In genomic region chr20:49656304-49656703, GRCh38 we compare ENCODE assay signal across 14 cellular contexts. TPM values are rescaled to one million over a fixed set of nuclear protein-coding genes. Genes with fewer than 3 reads are reported as not detected.
A peak's percentile ranks its signal among the peaks of the same experiment; 100 is the strongest.
DNase-seq lines count a peak whose midpoint lies in the region; ATAC-seq and TF ChIP-seq lines count a peak whose summit lies in the region.
"Had no signal": no experiment of that assay in that cellular context is flagged by ENCODE, and none has a peak within 500 bp of the region (broad histone marks: within the 10 kb centered on the region; RNA-seq: fewer than 3 reads in every experiment).

No MANE protein-coding gene starts in this region.

- in situ Hi-C loops in mammary epithelial cell (cut with MboI; ENCODE audit: low sequenced_read_pairs in 2 of 2), result no loop called here

- POLR2A ChIA-PET in WTC11 (lab: Charles Lee), result no interaction called here

- H3K27me3 ChIP-seq in breast epithelium (no peaks in the 10 kb centered on the region), mammary epithelial cell (ENCODE audit: insufficient read depth, low read length) (no peaks in the 10 kb centered on the region), upper lobe of left lung (no peaks in the 10 kb centered on the region)
- H3K27me3 ChIP-seq: suprapubic skin had no signal

- intact Hi-C loops in breast epithelium (cut with DNase I; ENCODE audit: low total_unique reads), result no loop called here
- intact Hi-C loops in mammary epithelial cell (cut with micrococcal nuclease), result no loop called here

- TF ChIP-seq POLR2A in breast epithelium (IDR thresholded peaks at IDR 0.05), result no peak
- TF ChIP-seq POLR2A in upper lobe of left lung (IDR thresholded peaks at IDR 0.05), result no peak

- H3K9ac ChIP-seq in mammary epithelial cell (ENCODE audit: insufficient read depth, low read length), result no peak overlapping the region

- H3K9me3 Mint-ChIP-seq in WTC11, result no peaks in the 10 kb centered on the region
- H3K9me3 Mint-ChIP-seq: memory B cell; T-helper 1 cell treated with Interleukin-12 subunit alpha and Interleukin-12 subunit beta and Interleukin-4 antibody, amounts not matched to agents 30 μg/mL and 1 μg/mL, for 36 hours had no signal

- H3K9me3 ChIP-seq in breast epithelium (no peaks in the 10 kb centered on the region), mammary epithelial cell (replicated peaks; ENCODE audit: insufficient read depth, low read length) (no peaks in the 10 kb centered on the region), upper lobe of left lung (no peaks in the 10 kb centered on the region)
- H3K9me3 ChIP-seq: suprapubic skin had no signal

- ATAC-seq in WTC11, result no peak
- peak; percentile 29 for ATAC-seq in left lobe of liver
- peak in 1 of 2 donors; percentile 81 for ATAC-seq in upper lobe of left lung (ENCODE audit: low FRiP score in 2 of 2)
- no peak for ATAC-seq in GM21576 (IDR thresholded peaks at IDR 0.05; ENCODE audit: unreplicated experiment)

- dilution Hi-C loops in mammary epithelial cell (cut with HindIII; ENCODE audit: low sequenced_read_pairs), result no loop called here

- H3K4me1 ChIP-seq in breast epithelium, result peaks cover 0 to 3% of the 10 kb centered on the region in 2 donors
- no peaks in the 10 kb centered on the region for H3K4me1 ChIP-seq in mammary epithelial cell (ENCODE audit: insufficient read depth, low read length)
- peaks cover 26 to 56% (median 36%) of the 10 kb centered on the region in 4 donors for H3K4me1 ChIP-seq in upper lobe of left lung

- TF ChIP-seq EP300 in upper lobe of left lung (IDR thresholded peaks at IDR 0.05), result peak in 1 of 4 donors; percentile 84

- H3K27me3 Mint-ChIP-seq in WTC11 (ENCODE audit: low read depth), result no peaks in the 10 kb centered on the region
- H3K27me3 Mint-ChIP-seq: memory B cell had no signal

- WGBS in mammary epithelial cell (ENCODE audit: low coverage, missing lambda C conversion rate), result 39% methylated on average over 7 of the region's 7 CpGs
- 66 to 83% methylated on average over 7 of the region's 7 CpGs for WGBS in upper lobe of left lung, 2 donors

- no peak overlapping the region for H3K4me2 ChIP-seq in mammary epithelial cell (ENCODE audit: insufficient read depth, low read depth, low read length)

- H2AFZ ChIP-seq in mammary epithelial cell (ENCODE audit: low read depth, low read length), result no peak overlapping the region

- H3K36me3 Mint-ChIP-seq in WTC11, result peaks cover 40% of the 10 kb centered on the region

- CTCF ChIA-PET in mammary epithelial cell (lab: Charles Lee; ENCODE audit: low non-redundant PET), result no interaction called here
- CTCF ChIA-PET in WTC11 (lab: Charles Lee), result interaction anchor here (0.6 kb wide), 1 partner anchor 361 kb away, joined by 3 read pairs; no protein-coding TSS in a partner anchor

- peaks cover 50% of the 10 kb centered on the region for H3K79me2 ChIP-seq in mammary epithelial cell (ENCODE audit: insufficient read depth, low read length)

- peaks cover 7% of the 10 kb centered on the region for H3K4me1 Mint-ChIP-seq in WTC11

- no peaks in the 10 kb centered on the region for H4K20me1 ChIP-seq in mammary epithelial cell (ENCODE audit: insufficient read depth, low read length)

- no peak for TF ChIP-seq CTCF in breast epithelium (IDR thresholded peaks at IDR 0.05)
- no peak for TF ChIP-seq CTCF in mammary epithelial cell (conservative IDR thresholded peaks at IDR 0.05 in 1 of 2, IDR thresholded peaks at IDR 0.05 in 1 of 2; ENCODE audit: extremely low read depth in 1 of 2, insufficient read depth in 1 of 2, low read depth in 1 of 2, low read length in 2 of 2)
- TF ChIP-seq CTCF in WTC11 (IDR thresholded peaks at IDR 0.05), result no peak
- no peak for TF ChIP-seq CTCF in upper lobe of left lung (IDR thresholded peaks at IDR 0.05)

- peak overlapping the region; percentile 55 for H3K27ac Mint-ChIP-seq in WTC11
- H3K27ac Mint-ChIP-seq: T-helper 1 cell treated with Interleukin-12 subunit alpha and Interleukin-12 subunit beta and Interleukin-4 antibody, amounts not matched to agents 30 μg/mL and 1 μg/mL, for 36 hours had no signal

- peak overlapping the region; percentile 50 to 67 for H3K27ac ChIP-seq in breast epithelium
- no peak overlapping the region for H3K27ac ChIP-seq in mammary epithelial cell (ENCODE audit: insufficient read depth, low read depth, low read length)
- peak overlapping the region; percentile 33 to 65 (median 50) for H3K27ac ChIP-seq in upper lobe of left lung
- H3K27ac ChIP-seq: suprapubic skin had no signal

- DNase-seq in breast epithelium (ENCODE audit: low spot score in 2 of 2) (peak in 1 of 2 donors; percentile 55), mammary epithelial cell (no peak), WTC11 (ENCODE audit: low spot score) (no peak), left lobe of liver (ENCODE audit: low spot score) (no peak), upper lobe of left lung (peak in 1 of 2 donors; percentile 82), NCI-H82 treated with DMSO at 0.1 percent for 48 hours (lab: John Stamatoyannopoulos, UW; ENCODE audit: unreplicated experiment) (no peak)
- no peak for DNase-seq in activated T-cell treated with anti-CD3 and anti-CD28 coated beads, Interleukin-2, amount 50 U/mL, for 48 hours
- DNase-seq: activated CD4-positive, alpha-beta T cell treated with anti-CD3 and anti-CD28 coated beads, Interleukin-2, amount 50 U/mL, for 48 hours; activated naive CD4-positive, alpha-beta T cell; DMS 273 treated with DMSO at 0.1 percent for 48 hours had no signal

- H3K36me3 ChIP-seq in breast epithelium (no peaks in the 10 kb centered on the region), mammary epithelial cell (ENCODE audit: insufficient read depth, low read length) (peaks cover 22% of the 10 kb centered on the region), upper lobe of left lung (peaks cover 20 to 49% (median 45%) of the 10 kb centered on the region in 4 donors)

- no peak overlapping the region for H3K4me3 Mint-ChIP-seq in WTC11
- H3K4me3 Mint-ChIP-seq: memory B cell; T-helper 1 cell treated with Interleukin-12 subunit alpha and Interleukin-12 subunit beta and Interleukin-4 antibody, amounts not matched to agents 30 μg/mL and 1 μg/mL, for 36 hours had no signal

- H3K4me3 ChIP-seq in breast epithelium (no peak overlapping the region), mammary epithelial cell (replicated peaks in 1 of 3; ENCODE audit: insufficient read depth in 1 of 3, low read depth in 2 of 3, low read length in 3 of 3) (no peak overlapping the region), upper lobe of left lung (no peak overlapping the region)
- H3K4me3 ChIP-seq: suprapubic skin had no signal

- BruUV-seq in mammary epithelial cell (replicated peaks; lab: Mats Ljungman, UMichigan), result no TSS peak

TF ChIP-seq in WTC11, 78 proteins besides CTCF, POLR2A, EP300 and RAD21 (continues in another document):
- TF ChIP-seq ZNF396 (CRISPR knock-in tag; IDR thresholded peaks at IDR 0.05; ENCODE audit: borderline replicate concordance) (no peak), GTF2I (CRISPR knock-in tag; conservative IDR thresholded peaks at IDR 0.05) (no peak), PREB (CRISPR knock-in tag; IDR thresholded peaks at IDR 0.05; ENCODE audit: borderline replicate concordance) (no peak), GRHL2 (CRISPR knock-in tag; IDR thresholded peaks at IDR 0.05; ENCODE audit: insufficient replicate concordance, severe bottlenecking) (no peak), ZBTB21 (CRISPR knock-in tag; IDR thresholded peaks at IDR 0.05; ENCODE audit: borderline replicate concordance) (no peak), ZNF423 (CRISPR knock-in tag; IDR thresholded peaks at IDR 0.05) (no peak)
- TF ChIP-seq, protein P1, sequence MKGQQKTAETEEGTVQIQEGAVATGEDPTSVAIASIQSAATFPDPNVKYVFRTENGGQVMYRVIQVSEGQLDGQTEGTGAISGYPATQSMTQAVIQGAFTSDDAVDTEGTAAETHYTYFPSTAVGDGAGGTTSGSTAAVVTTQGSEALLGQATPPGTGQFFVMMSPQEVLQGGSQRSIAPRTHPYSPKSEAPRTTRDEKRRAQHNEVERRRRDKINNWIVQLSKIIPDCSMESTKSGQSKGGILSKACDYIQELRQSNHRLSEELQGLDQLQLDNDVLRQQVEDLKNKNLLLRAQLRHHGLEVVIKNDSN (CRISPR knock-in tag; IDR thresholded peaks at IDR 0.05), result no peak
- TF ChIP-seq, protein P2, sequence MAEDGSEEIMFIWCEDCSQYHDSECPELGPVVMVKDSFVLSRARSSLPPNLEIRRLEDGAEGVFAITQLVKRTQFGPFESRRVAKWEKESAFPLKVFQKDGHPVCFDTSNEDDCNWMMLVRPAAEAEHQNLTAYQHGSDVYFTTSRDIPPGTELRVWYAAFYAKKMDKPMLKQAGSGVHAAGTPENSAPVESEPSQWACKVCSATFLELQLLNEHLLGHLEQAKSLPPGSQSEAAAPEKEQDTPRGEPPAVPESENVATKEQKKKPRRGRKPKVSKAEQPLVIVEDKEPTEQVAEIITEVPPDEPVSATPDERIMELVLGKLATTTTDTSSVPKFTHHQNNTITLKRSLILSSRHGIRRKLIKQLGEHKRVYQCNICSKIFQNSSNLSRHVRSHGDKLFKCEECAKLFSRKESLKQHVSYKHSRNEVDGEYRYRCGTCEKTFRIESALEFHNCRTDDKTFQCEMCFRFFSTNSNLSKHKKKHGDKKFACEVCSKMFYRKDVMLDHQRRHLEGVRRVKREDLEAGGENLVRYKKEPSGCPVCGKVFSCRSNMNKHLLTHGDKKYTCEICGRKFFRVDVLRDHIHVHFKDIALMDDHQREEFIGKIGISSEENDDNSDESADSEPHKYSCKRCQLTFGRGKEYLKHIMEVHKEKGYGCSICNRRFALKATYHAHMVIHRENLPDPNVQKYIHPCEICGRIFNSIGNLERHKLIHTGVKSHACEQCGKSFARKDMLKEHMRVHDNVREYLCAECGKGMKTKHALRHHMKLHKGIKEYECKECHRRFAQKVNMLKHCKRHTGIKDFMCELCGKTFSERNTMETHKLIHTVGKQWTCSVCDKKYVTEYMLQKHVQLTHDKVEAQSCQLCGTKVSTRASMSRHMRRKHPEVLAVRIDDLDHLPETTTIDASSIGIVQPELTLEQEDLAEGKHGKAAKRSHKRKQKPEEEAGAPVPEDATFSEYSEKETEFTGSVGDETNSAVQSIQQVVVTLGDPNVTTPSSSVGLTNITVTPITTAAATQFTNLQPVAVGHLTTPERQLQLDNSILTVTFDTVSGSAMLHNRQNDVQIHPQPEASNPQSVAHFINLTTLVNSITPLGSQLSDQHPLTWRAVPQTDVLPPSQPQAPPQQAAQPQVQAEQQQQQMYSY (CRISPR knock-in tag; IDR thresholded peaks at IDR 0.05), result no peak

RNA-seq across cellular contexts. Expression of gene B4GALT5, which starts 57.4 kb away (rescaled TPM):
- total RNA-seq in breast epithelium (10 to 100 TPM; 16.8 to 33.8 (median 22.1) TPM), mammary epithelial cell (10 to 100 TPM; 22.7 to 22.8 TPM), WTC11 (2021) (62.4 to 71.5 TPM (median 69.4 TPM) in 3 replicates), left lobe of liver (10.5 TPM), upper lobe of left lung (10 to 100 TPM; 16.2 to 49.0 (median 36.7) TPM)
- 24.0 TPM for polyA plus RNA-seq in mammary epithelial cell
- 17.7 TPM for polyA minus RNA-seq in mammary epithelial cell
